In genomic region chr1:101027194-101027772, GRCh38 we compare ENCODE assay signal across 13 cellular contexts. TPM values are rescaled to one million over a fixed set of nuclear protein-coding genes. Genes with fewer than 3 reads are reported as not detected.
DNase-seq lines count a peak whose midpoint lies in the region; ATAC-seq, FAIRE-seq and TF ChIP-seq lines count a peak whose summit lies in the region.
"Had no signal": no experiment of that assay in that cellular context is flagged by ENCODE, and none has a peak within 500 bp of the region (broad histone marks: within the 10 kb centered on the region; RNA-seq: fewer than 3 reads in every experiment).

No MANE protein-coding gene starts in this region.

- POLR2A ChIA-PET in GM12878 (lab: Charles Lee): no interaction called here

- H2AK5ac ChIP-seq in neuronal stem cell (ENCODE audit: low read depth, low read length): no peak overlapping the region

- no peak overlapping the region for H3K18ac ChIP-seq in neuronal stem cell (ENCODE audit: low read length)

- no peaks in the 10 kb centered on the region for H3K27me3 ChIP-seq in Karpas-422 (ENCODE audit: low read length)
- H3K27me3 ChIP-seq in GM12878 (replicated peaks in 1 of 2; ENCODE audit: control insufficient read depth in 2 of 2, insufficient read depth in 2 of 2, low read length in 1 of 2): no peaks in the 10 kb centered on the region
- H3K27me3 ChIP-seq in neuronal stem cell (ENCODE audit: control insufficient read depth in 3 of 3, insufficient read depth in 3 of 3, low read depth in 1 of 3, low read length in 3 of 3): no peaks in the 10 kb centered on the region
- H3K27me3 ChIP-seq in hepatocyte: no peaks in the 10 kb centered on the region
- H3K27me3 ChIP-seq: body of pancreas had no signal

- no peak for TF ChIP-seq RAD21 in GM12878 (IDR thresholded peaks at IDR 0.05; ENCODE audit: insufficient read depth, low read depth, low read length)

- RAD21 ChIA-PET in GM12878 (lab: Charles Lee; ENCODE audit: unreplicated experiment): interaction anchor here (1.0 to 1.7 kb wide), 4 partner anchors 24 to 330 kb away, joined by 3 to 4 read pairs (median 4); no protein-coding TSS in a partner anchor

- H3K9ac ChIP-seq in Karpas-422 (ENCODE audit: low read length) (no peak overlapping the region), GM12878 (ENCODE audit: control insufficient read depth, insufficient read depth, low read length) (0 out of 2 replicates have a peak overlapping the region, but pooled peaks have one; percentile 1), neuronal stem cell (ENCODE audit: low read depth, low read length, poor library complexity) (no peak overlapping the region)

- ATAC-seq in GM12878 (peak; percentile 54), left cardiac atrium (no peak)
- ATAC-seq: body of pancreas had no signal

- in situ Hi-C loops in GM12878 (cut with MboI): no loop called here

- H3K4me3 Mint-ChIP-seq in activated CD4-positive, alpha-beta T cell treated with anti-CD3 and anti-CD28 coated beads, Interleukin-2, amount 10 ng/mL, durations not matched to agents 24 days and 14 days: peak overlapping the region; percentile 100

- H3K9me2 ChIP-seq in Karpas-422 (replicated peaks; ENCODE audit: insufficient read depth, low read length) (no peaks in the 10 kb centered on the region), hepatocyte (replicated peaks; ENCODE audit: insufficient read depth) (no peaks in the 10 kb centered on the region)

- no peaks in the 10 kb centered on the region for H3K27me3 Mint-ChIP-seq in activated CD4-positive, alpha-beta T cell treated with anti-CD3 and anti-CD28 coated beads, Interleukin-2, amount 10 ng/mL, durations not matched to agents 24 days and 14 days

- H3K9me3 ChIP-seq in Karpas-422 (ENCODE audit: low read length) (no peaks in the 10 kb centered on the region), GM12878 (replicated peaks; ENCODE audit: control insufficient read depth, insufficient read depth, low read length) (no peaks in the 10 kb centered on the region; the same call in 1 of the 3 replicates), neuronal stem cell (replicated peaks in 1 of 2; ENCODE audit: control insufficient read depth in 2 of 2, insufficient read depth in 1 of 2, low read depth in 1 of 2, low read length in 2 of 2) (peaks cover 0 to 2% of the 10 kb centered on the region in 2 donors), hepatocyte (ENCODE audit: low read depth) (no peaks in the 10 kb centered on the region)
- H3K9me3 ChIP-seq: body of pancreas had no signal

- peak overlapping the region; percentile 71 for H3K4me2 ChIP-seq in Karpas-422 (ENCODE audit: low read depth, low read length, poor library complexity, severe bottlenecking)
- H3K4me2 ChIP-seq in GM12878 (ENCODE audit: control insufficient read depth, insufficient read depth): peak overlapping the region; percentile 87
- H3K4me2 ChIP-seq in neuronal stem cell (ENCODE audit: insufficient read depth, low read length, poor library complexity, severe bottlenecking): no peak overlapping the region
- H3K4me2 ChIP-seq in hepatocyte: no peak overlapping the region

- no peaks in the 10 kb centered on the region for H4K20me1 ChIP-seq in Karpas-422 (ENCODE audit: insufficient read depth, low read depth, low read length)
- no peaks in the 10 kb centered on the region for H4K20me1 ChIP-seq in GM12878 (ENCODE audit: control insufficient read depth, insufficient read depth)
- no peaks in the 10 kb centered on the region for H4K20me1 ChIP-seq in hepatocyte (ENCODE audit: insufficient read depth, poor library complexity, severe bottlenecking)

- no peak overlapping the region for H2BK5ac ChIP-seq in neuronal stem cell (ENCODE audit: low read length)

- H2AFZ ChIP-seq in Karpas-422 (ENCODE audit: low read length): no peak overlapping the region
- H2AFZ ChIP-seq in GM12878 (ENCODE audit: control insufficient read depth, low read depth, low read length): peak overlapping the region; percentile 63
- H2AFZ ChIP-seq in neuronal stem cell (ENCODE audit: low read length): no peak overlapping the region
- H2AFZ ChIP-seq in hepatocyte: no peak overlapping the region

- DNase-seq in activated CD4-positive, alpha-beta T cell treated with anti-CD3 and anti-CD28 coated beads, Interleukin-2, amount 10 ng/mL, durations not matched to agents 24 days and 14 days: no peak
- DNase-seq in activated CD4-positive, alpha-beta T cell treated with anti-CD3 and anti-CD28 coated beads, Interleukin-2, amount 50 U/mL, for 1 hour: no peak
- DNase-seq in Karpas-422: no peak
- no peak for DNase-seq in GM12878 (ENCODE audit: low read depth, low spot score)
- no peak for DNase-seq in neuronal stem cell (ENCODE audit: low spot score)
- no peak for DNase-seq in left cardiac atrium
- DNase-seq in hepatocyte (ENCODE audit: low spot score): no peak
- no peak for DNase-seq in activated gamma-delta T cell treated with Interleukin-2 at 50 U/mL for 16 hours
- DNase-seq: activated CD8-positive, alpha-beta memory T cell treated with anti-CD3 and anti-CD28 coated beads for 24 hours; body of pancreas; midbrain; NCI-H1436 treated with DMSO at 0.1 percent for 48 hours had no signal

- H4K8ac ChIP-seq in neuronal stem cell (ENCODE audit: low read depth, low read length): peak overlapping the region; percentile 68

- no peak overlapping the region for H2BK12ac ChIP-seq in neuronal stem cell (ENCODE audit: low read length)

- TF ChIP-seq EP300 in GM12878 (IDR thresholded peaks at IDR 0.05; ENCODE audit: borderline replicate concordance in 1 of 2, control insufficient read depth in 1 of 2, low read depth in 2 of 2, low read length in 2 of 2): no peak

- no peak overlapping the region for H4K91ac ChIP-seq in neuronal stem cell (ENCODE audit: low read depth, low read length, poor library complexity)

- TF ChIP-seq POLR2A in GM12878 (IDR thresholded peaks at IDR 0.05; ENCODE audit: low read depth, low read length): no peak

- peak overlapping the region; percentile 39 for H3K27ac Mint-ChIP-seq in activated CD4-positive, alpha-beta T cell treated with anti-CD3 and anti-CD28 coated beads, Interleukin-2, amount 10 ng/mL, durations not matched to agents 24 days and 14 days

- H3K23ac ChIP-seq in neuronal stem cell (ENCODE audit: low read depth, low read length, poor library complexity): no peak overlapping the region

- H3K27ac ChIP-seq in Karpas-422 (ENCODE audit: low read length) (no peak overlapping the region), GM12878 (ENCODE audit: control insufficient read depth, insufficient read depth) (peak overlapping the region; percentile 94), neuronal stem cell (replicated peaks; ENCODE audit: low read length) (no peak overlapping the region), hepatocyte (no peak overlapping the region)
- H3K27ac ChIP-seq: body of pancreas had no signal

- intact Hi-C loops in activated CD4-positive, alpha-beta T cell treated with anti-CD3 and anti-CD28 coated beads, Interleukin-2, amount 10 ng/mL, durations not matched to agents 24 days and 14 days (cut with micrococcal nuclease): loop anchor here (5.0 to 10.0 kb wide), 5 partner anchors 55 to 572 kb away; no protein-coding TSS in a partner anchor
- intact Hi-C loops in GM12878 (cut with micrococcal nuclease; ENCODE audit: unreplicated experiment) (loop anchor here (5.0 kb wide), 3 partner anchors 95 to 210 kb away; partner anchors contain the start of gene S1PR1), left cardiac atrium (cut with DNase I) (loop anchor here in 1 of 2 donors (5.0 to 10.0 kb wide), 2 partner anchors 88 to 210 kb away; partner anchors contain the start of gene S1PR1)

- no peak overlapping the region for H2BK15ac ChIP-seq in neuronal stem cell (ENCODE audit: low read length)

- BruUV-seq in GM12878 (replicated peaks; lab: Mats Ljungman, UMichigan): no TSS peak

- no peak overlapping the region for H2BK120ac ChIP-seq in neuronal stem cell (ENCODE audit: low read depth, low read length)

- CTCF ChIA-PET in GM12878 (lab: Yijun Ruan, JAX): interaction anchor here (0.7 to 1.6 kb wide), 7 partner anchors 12 to 411 kb away, joined by 3 to 5 read pairs (median 4); no protein-coding TSS in a partner anchor

- TF ChIP-seq CTCF in GM12878 (IDR thresholded peaks at IDR 0.05 in 2 of 3, conservative IDR thresholded peaks at IDR 0.05 in 1 of 3; ENCODE audit: control insufficient read depth in 2 of 3, extremely low read depth in 1 of 3, insufficient read depth in 1 of 3, low read depth in 3 of 3, low read length in 3 of 3): no peak
- TF ChIP-seq CTCF in hepatocyte (IDR thresholded peaks at IDR 0.05; ENCODE audit: poor library complexity): no peak

- H3K79me1 ChIP-seq in neuronal stem cell (ENCODE audit: low read depth, low read length): peaks cover 3% of the 10 kb centered on the region

- H3K79me2 ChIP-seq in Karpas-422 (ENCODE audit: low read length): peaks cover 56% of the 10 kb centered on the region
- H3K79me2 ChIP-seq in GM12878 (ENCODE audit: control insufficient read depth, insufficient read depth, low read length): peaks cover 63% of the 10 kb centered on the region
- H3K79me2 ChIP-seq in hepatocyte: peaks cover 25% of the 10 kb centered on the region

- peaks cover 14% of the 10 kb centered on the region; the same call in 1 of the 2 replicates for H3K36me3 ChIP-seq in Karpas-422 (ENCODE audit: insufficient read depth, low read length)
- H3K36me3 ChIP-seq in GM12878 (ENCODE audit: control insufficient read depth in 2 of 2, insufficient read depth in 2 of 2, low read length in 1 of 2): no peaks in the 10 kb centered on the region
- H3K36me3 ChIP-seq in neuronal stem cell (replicated peaks in 1 of 2; ENCODE audit: control insufficient read depth in 2 of 2, insufficient read depth in 2 of 2, low read length in 2 of 2): peaks cover 2 to 47% of the 10 kb centered on the region in 2 donors
- no peaks in the 10 kb centered on the region for H3K36me3 ChIP-seq in hepatocyte (replicated peaks; ENCODE audit: insufficient read depth, low read depth)

- H3K36me3 Mint-ChIP-seq in activated CD4-positive, alpha-beta T cell treated with anti-CD3 and anti-CD28 coated beads, Interleukin-2, amount 10 ng/mL, durations not matched to agents 24 days and 14 days (ENCODE audit: low read depth): peaks cover 52% of the 10 kb centered on the region

- 81% methylated on average over 6 of the region's 6 CpGs for WGBS in GM12878 (ENCODE audit: insufficient coverage, insufficient replicate concordance, low lambda C conversion rate, missing lambda C conversion rate)
- WGBS in neuronal stem cell (ENCODE audit: extremely low coverage in 2 of 2, insufficient read length in 2 of 2, insufficient replicate concordance in 1 of 2), 2 donors: no CpG with 5 or more reads among the region's 6 CpGs
- 89% methylated on average over 6 of the region's 6 CpGs for WGBS in hepatocyte (ENCODE audit: low lambda C conversion rate, missing lambda C conversion rate)

- no peak overlapping the region for H3K4ac ChIP-seq in neuronal stem cell (ENCODE audit: low read length)

- SMC1A ChIA-PET in GM12878 (lab: Charles Lee; ENCODE audit: uncharacterized antibody, unreplicated experiment): interaction anchor here (0.6 to 2.7 kb wide), 6 partner anchors 10 to 331 kb away, joined by 3 to 8 read pairs (median 6); no protein-coding TSS in a partner anchor

- H3K14ac ChIP-seq in neuronal stem cell (ENCODE audit: low read length): no peak overlapping the region

- peaks cover 11% of the 10 kb centered on the region for H3K9me3 Mint-ChIP-seq in activated CD4-positive, alpha-beta T cell treated with anti-CD3 and anti-CD28 coated beads, Interleukin-2, amount 10 ng/mL, durations not matched to agents 24 days and 14 days

- peaks cover 43% of the 10 kb centered on the region for H3K4me1 ChIP-seq in Karpas-422 (ENCODE audit: low read length)
- peaks cover 18% of the 10 kb centered on the region for H3K4me1 ChIP-seq in GM12878 (ENCODE audit: control insufficient read depth, insufficient read depth, low read length)
- peaks cover 0 to 4% of the 10 kb centered on the region in 2 donors for H3K4me1 ChIP-seq in neuronal stem cell (ENCODE audit: control insufficient read depth in 2 of 2, insufficient read depth in 1 of 2, low read depth in 1 of 2, low read length in 2 of 2)
- peaks cover 12% of the 10 kb centered on the region for H3K4me1 ChIP-seq in hepatocyte (ENCODE audit: insufficient read depth)

- FAIRE-seq in GM12878 (lab: Jason Lieb, UNC): no peak
- FAIRE-seq: A204.1 had no signal

- H3K4me3 ChIP-seq in Karpas-422 (ENCODE audit: low read length) (no peak overlapping the region), GM12878 (peak overlapping the region; percentile 74), neuronal stem cell (ENCODE audit: low read length in 2 of 2) (no peak overlapping the region), hepatocyte (no peak overlapping the region)

- peaks cover 43% of the 10 kb centered on the region for H3K4me1 Mint-ChIP-seq in activated CD4-positive, alpha-beta T cell treated with anti-CD3 and anti-CD28 coated beads, Interleukin-2, amount 10 ng/mL, durations not matched to agents 24 days and 14 days

RNA-seq across cellular contexts. Expression of gene DPH5, which starts 1.7 kb away (rescaled TPM):
- 37.5 and 41.0 TPM in 2 replicates for total RNA-seq in activated CD4-positive, alpha-beta T cell treated with anti-CD3 and anti-CD28 coated beads, Interleukin-2, amount 10 ng/mL, durations not matched to agents 24 days and 14 days
- 16.6 and 17.7 TPM in 2 replicates for total RNA-seq in Karpas-422 (2014; rRNA removed; shearing (Covaris generic); ENCODE audit: low replicate concordance)
- total RNA-seq in GM12878 (2013; cell fraction: nucleolus; rRNA removed): 26.8 and 29.8 TPM in 2 replicates
- total RNA-seq in GM12878 (2014; rRNA removed): 44.1 and 50.6 TPM in 2 replicates
- total RNA-seq in GM12878 (2014; rRNA removed; fragmentation: Illumina TruSeq; extraction: Trizol): 70.2 and 72.0 TPM in 2 replicates
- total RNA-seq in GM12878 (2021): 59.8 and 60.7 TPM in 2 replicates
- polyA plus RNA-seq in GM12878 (2011; ENCODE audit: low read depth): 97.2 TPM
- polyA plus RNA-seq in GM12878 (2011; rRNA removed): 95.5 and 118 TPM in 2 replicates
- polyA plus RNA-seq in GM12878 (2011; cell fraction: cytosol; rRNA removed): 38.8 and 54.9 TPM in 2 replicates
- polyA plus RNA-seq in GM12878 (2011; cell fraction: nucleus; rRNA removed): 24.8 and 27.6 TPM in 2 replicates
- 32.4 and 48.7 TPM in 2 replicates for polyA plus RNA-seq in GM12878 (2012)
- polyA plus RNA-seq in GM12878 (2014; fragmentation: Illumina TruSeq; extraction: Trizol): 76.5 and 103 TPM in 2 replicates
- polyA plus RNA-seq in GM12878 (2014; fragmentation: Nextera tagmentation; extraction: Ambion mirVana): 10 to 100 TPM; 83.7 to 95.7 TPM
- 44.1 and 62.6 TPM in 2 replicates for polyA plus RNA-seq in GM12878 (2014; rRNA removed)
- polyA plus RNA-seq in GM12878 (2016; fragmentation: Nextera tagmentation; extraction: Ambion mirVana): 10 to 100 TPM; 50.0 to 52.3 TPM
- polyA minus RNA-seq in GM12878 (2011; rRNA and poly(A)+ RNA removed): 29.8 and 30.5 TPM in 2 replicates
- 6.9 and 9.5 TPM in 2 replicates for polyA minus RNA-seq in GM12878 (2011; cell fraction: cytosol; rRNA and poly(A)+ RNA removed)
- polyA minus RNA-seq in GM12878 (2011; cell fraction: nucleus; rRNA and poly(A)+ RNA removed): 12.2 and 15.4 TPM in 2 replicates
- polyA plus RNA-seq in neuronal stem cell (2013, experiment 1 of 2): 78.9 TPM
- 76.5 TPM for polyA plus RNA-seq in neuronal stem cell (2013, experiment 2 of 2)
- 10 to 100 TPM; 28.6 to 28.7 TPM for total RNA-seq in left cardiac atrium
- 35.7 and 42.4 TPM in 2 replicates for total RNA-seq in hepatocyte
- 12.6 and 19.8 TPM in 2 replicates for polyA plus RNA-seq in hepatocyte

Comparison
In these comparisons a context has a peak if more than half of its experiments do, and no peak if none do; other contexts are left out.
1. H3K4me2 ChIP-seq: peak in Karpas-422 (single experiment) and GM12878 (single experiment); none in neuronal stem cell (single experiment) and hepatocyte (single experiment).